12 cellular contexts compared by ENCODE assay signal in genomic region chr6:56517155-56517745, GRCh38.
DNase-seq lines count a peak whose midpoint lies in the region; ATAC-seq and TF ChIP-seq lines count a peak whose summit lies in the region.
"Had no signal": no experiment of that assay in that cellular context is flagged by ENCODE, and none has a peak within 500 bp of the region (broad histone marks: within the 10 kb centered on the region; RNA-seq: fewer than 3 reads in every experiment).

No MANE protein-coding gene starts in this region.

- H3K9me3 Mint-ChIP-seq in type B pancreatic cell, result no peaks in the 10 kb centered on the region
- H3K9me3 Mint-ChIP-seq in activated CD8-positive, alpha-beta memory T cell treated with anti-CD3 and anti-CD28 coated beads, Interleukin-2, amount 10 ng/mL, durations not matched to agents 7 days and 5 days (ENCODE audit: low read depth), result no peaks in the 10 kb centered on the region

- TF ChIP-seq CTCF in type B pancreatic cell (conservative IDR thresholded peaks at IDR 0.05), result no peak

- 57% methylated on average over 5 of the region's 5 CpGs for WGBS in right cardiac atrium

- no peak for DNase-seq in Right ventricle myocardium inferior (ENCODE audit: missing footprints)
- no peak for DNase-seq in right cardiac atrium
- DNase-seq in left ventricle myocardium superior, result no peak
- DNase-seq in type B pancreatic cell (ENCODE audit: extremely low spot score, unreplicated experiment), result no peak
- no peak for DNase-seq in 8988T
- DNase-seq in ecto neural progenitor cell (ENCODE audit: low spot score), result no peak
- DNase-seq in activated CD8-positive, alpha-beta memory T cell treated with anti-CD3 and anti-CD28 coated beads, Interleukin-2, amount 10 ng/mL, durations not matched to agents 7 days and 5 days, result no peak
- DNase-seq: activated T-cell treated with anti-CD3 and anti-CD28 coated beads, Interleukin-2, amount 50 U/mL, for 48 hours; brain microvascular endothelial cell; DMS53; left lung had no signal

- H3K4me3 ChIP-seq in right cardiac atrium (ENCODE audit: low read length), result no peak overlapping the region
- H3K4me3 ChIP-seq: left lung had no signal

- H3K27me3 ChIP-seq in right cardiac atrium (ENCODE audit: control insufficient read depth, insufficient read depth), result no peaks in the 10 kb centered on the region
- H3K27me3 ChIP-seq: brain microvascular endothelial cell, left lung had no signal

- H3K4me1 Mint-ChIP-seq in type B pancreatic cell (ENCODE audit: unreplicated experiment), result peaks cover 18% of the 10 kb centered on the region
- no peaks in the 10 kb centered on the region for H3K4me1 Mint-ChIP-seq in activated CD8-positive, alpha-beta memory T cell treated with anti-CD3 and anti-CD28 coated beads, Interleukin-2, amount 10 ng/mL, durations not matched to agents 7 days and 5 days

- no peaks in the 10 kb centered on the region for H3K9me3 ChIP-seq in right cardiac atrium (ENCODE audit: control insufficient read depth, low read length)
- H3K9me3 ChIP-seq: left lung had no signal

- CTCF ChIA-PET in activated CD8-positive, alpha-beta memory T cell treated with anti-CD3 and anti-CD28 coated beads, Interleukin-2, amount 10 ng/mL, durations not matched to agents 7 days and 5 days (lab: Charles Lee), result no interaction called here

- peaks cover 47% of the 10 kb centered on the region for H3K36me3 Mint-ChIP-seq in type B pancreatic cell
- no peaks in the 10 kb centered on the region for H3K36me3 Mint-ChIP-seq in activated CD8-positive, alpha-beta memory T cell treated with anti-CD3 and anti-CD28 coated beads, Interleukin-2, amount 10 ng/mL, durations not matched to agents 7 days and 5 days

- peaks cover 2% of the 10 kb centered on the region for H3K4me1 ChIP-seq in right cardiac atrium (ENCODE audit: control insufficient read depth, insufficient read depth, low read length)

- H3K27me3 Mint-ChIP-seq in type B pancreatic cell, result no peaks in the 10 kb centered on the region
- H3K27me3 Mint-ChIP-seq in activated CD8-positive, alpha-beta memory T cell treated with anti-CD3 and anti-CD28 coated beads, Interleukin-2, amount 10 ng/mL, durations not matched to agents 7 days and 5 days, result no peaks in the 10 kb centered on the region

- peak overlapping the region; percentile 6 for H3K27ac Mint-ChIP-seq in type B pancreatic cell
- no peak overlapping the region for H3K27ac Mint-ChIP-seq in activated CD8-positive, alpha-beta memory T cell treated with anti-CD3 and anti-CD28 coated beads, Interleukin-2, amount 10 ng/mL, durations not matched to agents 7 days and 5 days

- peak; percentile 44 for ATAC-seq in Right ventricle myocardium inferior
- ATAC-seq in right cardiac atrium, result no peak
- peak; percentile 50 for ATAC-seq in SK-N-SH treated with all-trans-retinoic acid at 6 μM for 48 hours
- peak; percentile 45 for ATAC-seq in left ventricle myocardium superior
- ATAC-seq in activated CD8-positive, alpha-beta memory T cell treated with anti-CD3 and anti-CD28 coated beads, Interleukin-2, amount 10 ng/mL, durations not matched to agents 7 days and 5 days, result no peak
- ATAC-seq: left lung had no signal

- no peak overlapping the region for H3K4me3 Mint-ChIP-seq in type B pancreatic cell
- H3K4me3 Mint-ChIP-seq in activated CD8-positive, alpha-beta memory T cell treated with anti-CD3 and anti-CD28 coated beads, Interleukin-2, amount 10 ng/mL, durations not matched to agents 7 days and 5 days, result no peak overlapping the region

- intact Hi-C loops in Right ventricle myocardium inferior (cut with DNase I) (no loop called here), right cardiac atrium (cut with DNase I) (no loop called here), left ventricle myocardium superior (cut with micrococcal nuclease) (no loop called here)

- no peak overlapping the region for H3K27ac ChIP-seq in right cardiac atrium (ENCODE audit: low read length)
- H3K27ac ChIP-seq: brain microvascular endothelial cell, left lung had no signal

TF ChIP-seq in SK-N-SH treated with all-trans-retinoic acid at 6 μM for 48 hours, 23 proteins besides CTCF, POLR2A, EP300 and RAD21:
- peak; percentile 44; the same call in 1 of the 2 replicates for TF ChIP-seq CREB5 (CRISPR knock-in tag; IDR thresholded peaks at IDR 0.05; ENCODE audit: low read depth)
- peak; percentile 83 for TF ChIP-seq TOX (CRISPR knock-in tag; IDR thresholded peaks at IDR 0.05; ENCODE audit: borderline replicate concordance)
- TF ChIP-seq ISL1 (CRISPR knock-in tag; IDR thresholded peaks at IDR 0.05), result peak; percentile 86
- no peak for TF ChIP-seq SNAI2 (CRISPR knock-in tag; IDR thresholded peaks at IDR 0.05)

Comparison
In these comparisons a context has a peak if more than half of its experiments do, and no peak if none do; other contexts are left out.
1. ATAC-seq: peak in Right ventricle myocardium inferior (single experiment), SK-N-SH treated with all-trans-retinoic acid at 6 μM for 48 hours (single experiment) and left ventricle myocardium superior (single experiment); none in right cardiac atrium (0 of 2) and activated CD8-positive, alpha-beta memory T cell treated with anti-CD3 and anti-CD28 coated beads, Interleukin-2, amount 10 ng/mL, durations not matched to agents 7 days and 5 days (single experiment).